ENCODE assay signal across 17 cellular contexts in genomic region chr7:91533996-91534395, GRCh38.
"Had no signal": no experiment of that assay in that cellular context is flagged by ENCODE, and none has a peak within 500 bp of the region (broad histone marks: within the 10 kb centered on the region; RNA-seq: fewer than 3 reads in every experiment).

No MANE protein-coding gene starts in this region.

- DNase-seq: KBM-7, MV-4-11, NCI-H1048, NCI-H1105, NCI-H1417, NCI-H1436 treated with DMSO at 0.1 percent for 48 hours, NCI-H1694, NCI-H187 treated with DMSO at 0.1 percent for 48 hours, NCI-H2029 treated with DMSO at 0.1 percent for 48 hours, NCI-H226, NCI-H446, NCI-H510A, Right ventricle myocardium superior, RPMI8226, SIG-M5 had no signal

- H3K9me3 ChIP-seq: SJSA1 had no signal

- H3K4me3 ChIP-seq: SJSA1, SK-N-MC had no signal

- H3K27ac ChIP-seq: SJSA1, SK-N-MC had no signal

- H3K36me3 ChIP-seq: SJSA1 had no signal

- H3K27me3 ChIP-seq: SJSA1 had no signal

- H3K4me1 ChIP-seq: SJSA1 had no signal
